8 cellular contexts compared by ENCODE assay signal in genomic region chr2:129877289-129877741, GRCh38.
DNase-seq lines count a peak whose midpoint lies in the region; ATAC-seq and TF ChIP-seq lines count a peak whose summit lies in the region.

No MANE protein-coding gene starts in this region.

- H3K4me3 ChIP-seq in choroid plexus epithelial cell (ENCODE audit: low read depth, low read length): peak overlapping the region; percentile 65

- DNase-seq in NCI-H2227 (lab: John Stamatoyannopoulos, UW; ENCODE audit: unreplicated experiment): peak; percentile 97
- DNase-seq in activated CD4-positive, alpha-beta T cell treated with anti-CD3 and anti-CD28 coated beads for 48 hours: peak; percentile 85
- peak; percentile 72 for DNase-seq in choroid plexus epithelial cell (ENCODE audit: low read depth)
- DNase-seq in left colon: peak; percentile 92
- peak; percentile 65 to 77 (median 70) for DNase-seq in stimulated activated CD4-positive, alpha-beta T cell treated with anti-CD3 and anti-CD28 coated beads, Interleukin-1b, Interleukin-23, amount 100 ng/mL, for 24 hours (ENCODE audit: low read depth in 4 of 4, low spot score in 1 of 4)

- ATAC-seq in GM18511 (IDR thresholded peaks at IDR 0.05; ENCODE audit: unreplicated experiment) (peak; percentile 86), HG02973 (IDR thresholded peaks at IDR 0.05; ENCODE audit: unreplicated experiment) (peak; percentile 59), left colon (peak; percentile 96), HG03378 (IDR thresholded peaks at IDR 0.05; ENCODE audit: unreplicated experiment) (no peak)

- intact Hi-C loops in left colon (cut with DNase I, micrococcal nuclease): no loop called here

- no peak for TF ChIP-seq CTCF in choroid plexus epithelial cell (conservative IDR thresholded peaks at IDR 0.05; ENCODE audit: low read depth, low read length)
